ENCODE assay signal across 12 cellular contexts in genomic region chr13:80469841-80470378, GRCh38.
DNase-seq lines count a peak whose midpoint lies in the region; ATAC-seq and TF ChIP-seq lines count a peak whose summit lies in the region.
"Had no signal": no experiment of that assay in that cellular context is flagged by ENCODE, and none has a peak within 500 bp of the region (broad histone marks: within the 10 kb centered on the region; RNA-seq: fewer than 3 reads in every experiment).

No MANE protein-coding gene starts in this region.

- WGBS in adrenal gland, 4 donors = 36 to 49% (median 41%) methylated on average over 3 of the region's 3 CpGs

- no peaks in the 10 kb centered on the region for H3K27me3 ChIP-seq in adrenal gland
- no peaks in the 10 kb centered on the region for H3K27me3 ChIP-seq in effector memory CD4-positive, alpha-beta T cell (replicated peaks; ENCODE audit: control insufficient read depth, insufficient read depth, low read length, poor library complexity, severe bottlenecking)

- peak; percentile 98 for ATAC-seq in Right ventricle myocardium superior (ENCODE audit: poor library complexity)
- no peak for ATAC-seq in GM19452 (IDR thresholded peaks at IDR 0.05; ENCODE audit: unreplicated experiment)
- ATAC-seq in GM21423 (IDR thresholded peaks at IDR 0.05; ENCODE audit: unreplicated experiment) = no peak
- ATAC-seq in HG02623 (IDR thresholded peaks at IDR 0.05; ENCODE audit: unreplicated experiment) = no peak

- H3K4me1 ChIP-seq in adrenal gland (replicated peaks in 1 of 2) = peaks cover 0 to 9% of the 10 kb centered on the region in 2 donors
- H3K4me1 ChIP-seq in effector memory CD4-positive, alpha-beta T cell (ENCODE audit: control insufficient read depth, insufficient read depth, low read length, poor library complexity, severe bottlenecking) = no peaks in the 10 kb centered on the region

- no peaks in the 10 kb centered on the region for H3K9me3 ChIP-seq in adrenal gland (replicated peaks in 1 of 3)
- no peaks in the 10 kb centered on the region for H3K9me3 ChIP-seq in effector memory CD4-positive, alpha-beta T cell (ENCODE audit: control insufficient read depth, low read length)

- intact Hi-C loops in adrenal gland (cut with DNase I) = no loop called here
- intact Hi-C loops in Right ventricle myocardium superior (cut with DNase I) = no loop called here

- H3K4me3 ChIP-seq in adrenal gland = no peak overlapping the region
- H3K4me3 ChIP-seq in effector memory CD4-positive, alpha-beta T cell (ENCODE audit: insufficient read depth, low read depth, low read length, poor library complexity, severe bottlenecking) = no peak overlapping the region

- no peaks in the 10 kb centered on the region for H3K36me3 ChIP-seq in adrenal gland (replicated peaks in 1 of 2)
- H3K36me3 ChIP-seq in effector memory CD4-positive, alpha-beta T cell (ENCODE audit: control insufficient read depth, insufficient read depth, low read length) = no peaks in the 10 kb centered on the region

- peak overlapping the region in 4 of 5 donors; percentile 46 to 91 (median 59) for H3K27ac ChIP-seq in adrenal gland
- no peak overlapping the region for H3K27ac ChIP-seq in effector memory CD4-positive, alpha-beta T cell (ENCODE audit: insufficient read depth, low read length, poor library complexity, severe bottlenecking)

- no peak for TF ChIP-seq POLR2A in adrenal gland (IDR thresholded peaks at IDR 0.05)

- peak; percentile 83 for DNase-seq in ELR (ENCODE audit: low read depth)
- peak; percentile 60 to 91 (median 73) for DNase-seq in adrenal gland
- peak; percentile 78 for DNase-seq in Right ventricle myocardium superior
- peak; percentile 19 for DNase-seq in renal cortical epithelial cell (ENCODE audit: low read depth)
- DNase-seq in effector memory CD4-positive, alpha-beta T cell = no peak
- DNase-seq: activated CD4-positive, alpha-beta T cell treated with anti-CD3 and anti-CD28 coated beads, Interleukin-2, amount 50 U/mL, for 4 hours; DND-41; H9; NCI-H1436 had no signal

- TF ChIP-seq CTCF in adrenal gland (IDR thresholded peaks at IDR 0.05) = no peak

Comparison
In these comparisons a context has a peak if more than half of its experiments do, and no peak if none do; other contexts are left out.
1. DNase-seq: peak in ELR (single experiment), adrenal gland (7 of 7), Right ventricle myocardium superior (single experiment) and renal cortical epithelial cell (single experiment); none in effector memory CD4-positive, alpha-beta T cell (0 of 3).